Comparison of ENCODE assay signal across 9 cellular contexts in the genomic region with DNA sequence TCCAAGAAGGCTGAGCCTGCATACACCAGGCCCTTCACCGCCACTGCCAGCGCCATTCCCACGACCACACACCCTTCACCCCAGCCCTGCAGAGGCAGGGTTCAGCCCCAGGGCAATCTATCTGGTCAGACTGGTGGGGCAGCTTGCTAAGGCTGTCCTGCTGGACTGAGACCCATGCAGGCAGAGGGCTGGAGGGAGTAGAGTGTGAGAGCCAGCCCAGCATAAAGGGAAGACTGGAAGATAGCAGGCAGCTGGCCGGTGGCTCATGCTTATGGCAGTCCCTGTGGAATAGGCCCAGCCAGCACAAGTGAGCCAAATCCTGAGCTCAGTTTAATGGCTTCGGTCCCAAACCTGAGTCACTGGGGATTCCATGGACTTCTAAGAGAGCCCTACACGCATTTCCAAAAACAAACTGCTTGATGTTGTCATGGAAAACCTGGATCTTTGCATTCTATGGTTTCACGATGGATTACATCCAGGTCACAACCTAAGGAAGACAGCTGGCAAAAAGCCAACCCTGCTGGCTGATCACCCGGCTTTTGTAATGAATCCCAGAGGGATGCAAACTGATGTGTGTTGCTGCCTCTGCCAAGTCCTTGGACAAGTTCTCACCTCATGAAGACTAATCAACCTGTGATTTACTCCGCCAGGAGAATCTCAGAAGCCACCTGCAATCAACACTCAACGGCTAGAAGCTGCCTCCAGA.
A peak's percentile ranks its signal among the peaks of the same experiment; 100 is the strongest.
DNase-seq lines count a peak whose midpoint lies in the region; ATAC-seq, FAIRE-seq and TF ChIP-seq lines count a peak whose summit lies in the region.
"Had no signal": no experiment of that assay in that cellular context is flagged by ENCODE, and none has a peak within 500 bp of the region (broad histone marks: within the 10 kb centered on the region; RNA-seq: fewer than 3 reads in every experiment).

No MANE protein-coding gene starts in this region.

- H3K9me3 ChIP-seq in A549 = no peaks in the 10 kb centered on the region
- no peaks in the 10 kb centered on the region for H3K9me3 ChIP-seq in HUES48 (ENCODE audit: control insufficient read depth, insufficient read depth, low read length)
- no peaks in the 10 kb centered on the region for H3K9me3 ChIP-seq in ascending aorta
- H3K9me3 ChIP-seq in hepatocyte (ENCODE audit: low read depth) = no peaks in the 10 kb centered on the region

- H3K4me3 ChIP-seq in A549 (no peak overlapping the region), HUES48 (ENCODE audit: low read depth, low read length) (no peak overlapping the region), ascending aorta (no peak overlapping the region), hepatocyte (no peak overlapping the region), skeletal muscle cell (ENCODE audit: low read depth, low read length) (no peak overlapping the region)

- peaks cover 61% of the 10 kb centered on the region for H3K27me3 Mint-ChIP-seq in activated CD4-positive, alpha-beta memory T cell treated with anti-CD3 and anti-CD28 coated beads, Interleukin-2, amount 10 ng/mL, durations not matched to agents 7 days and 5 days
- peaks cover 90% of the 10 kb centered on the region for H3K27me3 Mint-ChIP-seq in activated T-cell treated with anti-CD3 and anti-CD28 coated beads, Interleukin-2, amount 50 U/mL, for 24 hours

- no peak overlapping the region for H3K27ac Mint-ChIP-seq in activated CD4-positive, alpha-beta memory T cell treated with anti-CD3 and anti-CD28 coated beads, Interleukin-2, amount 10 ng/mL, durations not matched to agents 7 days and 5 days
- H3K27ac Mint-ChIP-seq in activated T-cell treated with anti-CD3 and anti-CD28 coated beads, Interleukin-2, amount 50 U/mL, for 24 hours = no peak overlapping the region

- no peaks in the 10 kb centered on the region for H3K9me2 ChIP-seq in hepatocyte (replicated peaks; ENCODE audit: insufficient read depth)

- TF ChIP-seq RAD21 in A549 (conservative IDR thresholded peaks at IDR 0.05 in 1 of 2, IDR thresholded peaks at IDR 0.05 in 1 of 2) = no peak

- intact Hi-C loops in ascending aorta (cut with DNase I) = loop anchor here (2.0 to 5.0 kb wide), 3 partner anchors 22 to 210 kb away; a partner anchor contains a TSS

- peaks cover 45% of the 10 kb centered on the region for H3K4me1 ChIP-seq in A549
- H3K4me1 ChIP-seq in HUES48 (ENCODE audit: control insufficient read depth, insufficient read depth, low read length) = peaks cover 39% of the 10 kb centered on the region
- peaks cover 10 to 36% of the 10 kb centered on the region in 2 donors for H3K4me1 ChIP-seq in ascending aorta
- H3K4me1 ChIP-seq in hepatocyte (ENCODE audit: insufficient read depth) = peaks cover 77% of the 10 kb centered on the region

- no peak overlapping the region for H2AFZ ChIP-seq in hepatocyte

- DNase-seq in A549 (ENCODE audit: low read depth in 1 of 2, low spot score in 1 of 2) (peak; percentile 36 to 47), ascending aorta (ENCODE audit: low spot score in 2 of 2) (peak; percentile 62 to 97), hepatocyte (ENCODE audit: low spot score) (peak; percentile 72), skeletal muscle cell (ENCODE audit: low read depth) (peak; percentile 95)
- DNase-seq in activated CD4-positive, alpha-beta memory T cell treated with anti-CD3 and anti-CD28 coated beads, Interleukin-2, amount 10 ng/mL, durations not matched to agents 7 days and 5 days = no peak
- DNase-seq in activated T-cell treated with anti-CD3 and anti-CD28 coated beads, Interleukin-2, amount 50 U/mL, for 24 hours = no peak

- H3K36me3 ChIP-seq in HUES48 (ENCODE audit: control insufficient read depth, insufficient read depth, low read length) = no peaks in the 10 kb centered on the region
- H3K36me3 ChIP-seq in ascending aorta = no peaks in the 10 kb centered on the region
- no peaks in the 10 kb centered on the region for H3K36me3 ChIP-seq in hepatocyte (replicated peaks; ENCODE audit: insufficient read depth, low read depth)

- peak overlapping the region in 1 of 2 experiments; percentile 72; a peak in 3 of 6 replicates for H3K27ac ChIP-seq in A549
- H3K27ac ChIP-seq in HUES48 (ENCODE audit: low read depth, low read length) = peak overlapping the region; percentile 6
- H3K27ac ChIP-seq in ascending aorta = peak overlapping the region; percentile 60 to 73
- peak overlapping the region; percentile 77 for H3K27ac ChIP-seq in hepatocyte

- H3K4me2 ChIP-seq in A549 = peak overlapping the region; percentile 35
- H3K4me2 ChIP-seq in hepatocyte = no peak overlapping the region

- no peak for TF ChIP-seq CTCF in A549 (IDR thresholded peaks at IDR 0.05)
- TF ChIP-seq CTCF in ascending aorta (IDR thresholded peaks at IDR 0.05) = no peak
- TF ChIP-seq CTCF in hepatocyte (IDR thresholded peaks at IDR 0.05; ENCODE audit: poor library complexity) = no peak

- FAIRE-seq in A549 (lab: Jason Lieb, UNC) = no peak
- FAIRE-seq: G401.6 had no signal

- ATAC-seq in A549 = peak; percentile 80 to 84
- ATAC-seq in HG02610 (IDR thresholded peaks at IDR 0.05; ENCODE audit: unreplicated experiment) = no peak

- CTCF ChIA-PET in A549 (lab: Yijun Ruan, JAX) = interaction anchor here (0.5 to 1.8 kb wide), 6 partner anchors 13 to 74 kb away, joined by 3 to 5 read pairs (median 4); no protein-coding TSS in a partner anchor
- CTCF ChIA-PET in activated CD4-positive, alpha-beta memory T cell treated with anti-CD3 and anti-CD28 coated beads, Interleukin-2, amount 10 ng/mL, durations not matched to agents 7 days and 5 days (lab: Charles Lee) = interaction anchor here (0.6 kb wide), 1 partner anchor 1361 kb away, joined by 3 read pairs; no protein-coding TSS in a partner anchor

- TF ChIP-seq EP300 in A549 (IDR thresholded peaks at IDR 0.05) = no peak

- H3K9ac ChIP-seq in HUES48 (ENCODE audit: low read depth, low read length) = no peak overlapping the region

- WGBS in A549 (ENCODE audit: missing lambda C conversion rate) = 60% methylated on average over 10 of the region's 10 CpGs
- WGBS in hepatocyte (ENCODE audit: low lambda C conversion rate, missing lambda C conversion rate) = 40% methylated on average over 10 of the region's 10 CpGs

- TF ChIP-seq POLR2A in A549 (IDR thresholded peaks at IDR 0.05; ENCODE audit: low read length) = no peak

- H4K20me1 ChIP-seq in hepatocyte (ENCODE audit: insufficient read depth, poor library complexity, severe bottlenecking) = no peaks in the 10 kb centered on the region

- POLR2A ChIA-PET in A549 (lab: Yijun Ruan, JAX) = interaction anchor here (1.0 to 1.2 kb wide), 2 partner anchors 22 to 25 kb away, joined by 5 to 6 read pairs; no protein-coding TSS in a partner anchor
- POLR2A ChIA-PET in activated CD4-positive, alpha-beta memory T cell treated with anti-CD3 and anti-CD28 coated beads, Interleukin-2, amount 10 ng/mL, durations not matched to agents 7 days and 5 days (lab: Charles Lee) = no interaction called here

- no peak overlapping the region for H3K4me3 Mint-ChIP-seq in activated CD4-positive, alpha-beta memory T cell treated with anti-CD3 and anti-CD28 coated beads, Interleukin-2, amount 10 ng/mL, durations not matched to agents 7 days and 5 days
- no peak overlapping the region for H3K4me3 Mint-ChIP-seq in activated T-cell treated with anti-CD3 and anti-CD28 coated beads, Interleukin-2, amount 50 U/mL, for 24 hours

- H3K79me2 ChIP-seq in hepatocyte = peaks cover 53% of the 10 kb centered on the region

- peaks cover 6% of the 10 kb centered on the region for H3K4me1 Mint-ChIP-seq in activated CD4-positive, alpha-beta memory T cell treated with anti-CD3 and anti-CD28 coated beads, Interleukin-2, amount 10 ng/mL, durations not matched to agents 7 days and 5 days
- peaks cover 8% of the 10 kb centered on the region for H3K4me1 Mint-ChIP-seq in activated T-cell treated with anti-CD3 and anti-CD28 coated beads, Interleukin-2, amount 50 U/mL, for 24 hours (ENCODE audit: low read depth)

- H3K27me3 ChIP-seq in HUES48 (ENCODE audit: control insufficient read depth, insufficient read depth, low read length) (no peaks in the 10 kb centered on the region), ascending aorta (no peaks in the 10 kb centered on the region), hepatocyte (no peaks in the 10 kb centered on the region)

- H3K36me3 Mint-ChIP-seq in activated CD4-positive, alpha-beta memory T cell treated with anti-CD3 and anti-CD28 coated beads, Interleukin-2, amount 10 ng/mL, durations not matched to agents 7 days and 5 days (ENCODE audit: low read depth) = no peaks in the 10 kb centered on the region
- H3K36me3 Mint-ChIP-seq in activated T-cell treated with anti-CD3 and anti-CD28 coated beads, Interleukin-2, amount 50 U/mL, for 24 hours (ENCODE audit: low read depth) = no peaks in the 10 kb centered on the region

- H3K9me3 Mint-ChIP-seq in activated CD4-positive, alpha-beta memory T cell treated with anti-CD3 and anti-CD28 coated beads, Interleukin-2, amount 10 ng/mL, durations not matched to agents 7 days and 5 days = no peaks in the 10 kb centered on the region
- H3K9me3 Mint-ChIP-seq in activated T-cell treated with anti-CD3 and anti-CD28 coated beads, Interleukin-2, amount 50 U/mL, for 24 hours = no peaks in the 10 kb centered on the region

TF ChIP-seq in A549, 52 proteins besides CTCF, POLR2A, EP300 and RAD21 (continues in another document):
- TF ChIP-seq NR3C1 (IDR thresholded peaks at IDR 0.05) (no peak), HDAC2 (IDR thresholded peaks at IDR 0.05) (no peak), HEYL (CRISPR knock-in tag; IDR thresholded peaks at IDR 0.05) (no peak), ZFP36 (IDR thresholded peaks at IDR 0.05; ENCODE audit: borderline replicate concordance, partially characterized antibody) (no peak), NFE2L2 (conservative IDR thresholded peaks at IDR 0.05; ENCODE audit: low read length) (no peak), FOSL2 (IDR thresholded peaks at IDR 0.05) (no peak), FOSL2 (CRISPR knock-in tag; IDR thresholded peaks at IDR 0.05) (no peak), RFX5 (IDR thresholded peaks at IDR 0.05) (no peak), RNF2 (IDR thresholded peaks at IDR 0.05; ENCODE audit: borderline replicate concordance, low read depth) (no peak), ZSCAN20 (CRISPR knock-in tag; IDR thresholded peaks at IDR 0.05) (no peak)

Comparison
In these comparisons a context has a peak if more than half of its experiments do, and no peak if none do; other contexts are left out.
1. DNase-seq: peak in A549 (2 of 2), ascending aorta (2 of 2), hepatocyte (single experiment) and skeletal muscle cell (single experiment); none in activated CD4-positive, alpha-beta memory T cell treated with anti-CD3 and anti-CD28 coated beads, Interleukin-2, amount 10 ng/mL, durations not matched to agents 7 days and 5 days (single experiment) and activated T-cell treated with anti-CD3 and anti-CD28 coated beads, Interleukin-2, amount 50 U/mL, for 24 hours (single experiment).